Comparison of ENCODE assay signal across 2 cellular contexts in the genomic region with DNA sequence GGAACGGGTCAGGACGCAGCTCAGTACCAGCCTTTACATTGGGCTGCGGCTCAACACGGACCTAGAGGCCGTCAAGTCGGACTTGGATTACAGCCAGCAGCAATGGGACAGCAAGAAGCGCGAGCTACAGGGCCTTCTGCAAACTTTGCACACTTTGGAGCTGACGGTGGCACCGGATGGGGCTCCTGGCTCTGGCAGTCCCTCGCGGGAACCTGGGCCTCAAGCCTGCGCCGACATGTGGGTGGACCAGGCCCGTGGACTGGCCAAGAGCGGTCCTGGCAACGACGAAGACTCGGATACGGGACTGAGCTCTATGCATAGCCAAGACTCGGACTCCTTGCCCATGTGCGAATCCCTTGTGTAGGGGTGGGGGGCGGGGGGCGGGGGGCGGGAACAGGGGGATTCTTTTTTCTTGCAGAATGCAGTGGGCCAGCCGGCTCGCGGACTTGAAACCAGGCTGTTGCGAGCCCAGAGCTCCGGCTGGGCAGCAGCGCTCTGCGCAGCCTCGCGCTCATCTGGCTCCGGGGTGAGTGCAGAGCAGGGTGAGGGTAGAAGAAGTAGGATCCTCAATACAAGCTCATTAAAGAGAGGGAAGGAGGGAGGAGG.
TF ChIP-seq lines count a peak whose summit lies in the region.

No MANE protein-coding gene starts in this region.

TF ChIP-seq in endothelial cell of umbilical vein, 7 proteins besides CTCF, POLR2A, EP300 and RAD21:
- TF ChIP-seq EZH2 (IDR thresholded peaks at IDR 0.05; ENCODE audit: borderline replicate concordance, low read depth, low read length, severe bottlenecking) = peak; percentile 48
- TF ChIP-seq GATA2 (IDR thresholded peaks at IDR 0.05; ENCODE audit: insufficient read depth, insufficient read length, low read depth, low read length) = no peak

TF ChIP-seq in HepG2, 621 proteins besides CTCF, POLR2A, EP300 and RAD21:
- TF ChIP-seq, protein P1, sequence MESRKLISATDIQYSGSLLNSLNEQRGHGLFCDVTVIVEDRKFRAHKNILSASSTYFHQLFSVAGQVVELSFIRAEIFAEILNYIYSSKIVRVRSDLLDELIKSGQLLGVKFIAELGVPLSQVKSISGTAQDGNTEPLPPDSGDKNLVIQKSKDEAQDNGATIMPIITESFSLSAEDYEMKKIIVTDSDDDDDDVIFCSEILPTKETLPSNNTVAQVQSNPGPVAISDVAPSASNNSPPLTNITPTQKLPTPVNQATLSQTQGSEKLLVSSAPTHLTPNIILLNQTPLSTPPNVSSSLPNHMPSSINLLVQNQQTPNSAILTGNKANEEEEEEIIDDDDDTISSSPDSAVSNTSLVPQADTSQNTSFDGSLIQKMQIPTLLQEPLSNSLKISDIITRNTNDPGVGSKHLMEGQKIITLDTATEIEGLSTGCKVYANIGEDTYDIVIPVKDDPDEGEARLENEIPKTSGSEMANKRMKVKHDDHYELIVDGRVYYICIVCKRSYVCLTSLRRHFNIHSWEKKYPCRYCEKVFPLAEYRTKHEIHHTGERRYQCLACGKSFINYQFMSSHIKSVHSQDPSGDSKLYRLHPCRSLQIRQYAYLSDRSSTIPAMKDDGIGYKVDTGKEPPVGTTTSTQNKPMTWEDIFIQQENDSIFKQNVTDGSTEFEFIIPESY (CRISPR knock-in tag; IDR thresholded peaks at IDR 0.05) = peak; percentile 24; the same call in 1 of the 2 replicates
- no peak for TF ChIP-seq ZBTB21 (CRISPR knock-in tag; IDR thresholded peaks at IDR 0.05)
